In the genomic region with DNA sequence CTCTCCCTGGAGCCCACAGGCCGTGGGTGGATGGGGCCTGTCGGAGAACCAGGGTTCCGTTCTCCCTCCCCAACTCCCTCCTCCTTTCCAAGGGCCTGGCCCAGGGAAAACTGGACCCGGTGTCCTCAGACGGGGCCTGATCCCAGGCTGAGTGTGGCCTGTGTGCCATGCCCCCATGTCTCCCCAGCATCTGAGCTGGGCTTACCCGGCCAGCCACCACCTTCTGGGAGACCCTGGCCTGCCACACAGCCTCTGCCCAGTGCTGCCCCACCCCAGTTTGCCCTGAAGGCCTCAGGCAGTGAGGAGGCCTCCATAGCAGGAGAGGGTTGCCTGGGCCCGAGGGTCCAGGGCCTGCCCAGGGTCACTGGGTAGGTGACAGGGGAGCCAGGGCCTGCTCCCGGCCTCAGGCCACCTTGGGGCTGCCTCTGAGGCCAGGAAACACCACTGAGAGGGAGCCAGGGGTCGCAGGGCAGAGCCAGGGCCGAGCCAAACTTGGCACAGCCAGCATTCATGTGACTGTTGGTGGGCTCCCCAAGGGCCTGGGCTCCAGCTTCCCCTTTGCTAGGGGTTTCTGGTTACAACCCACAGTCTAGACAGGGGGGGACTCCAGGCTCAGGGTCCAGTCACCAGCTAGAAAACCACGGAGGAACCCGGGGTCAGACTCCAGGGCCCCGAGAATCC, we compare ENCODE assay signal across 1 cellular context.
TF ChIP-seq lines count a peak whose summit lies in the region.

No MANE protein-coding gene starts in this region.

TF ChIP-seq in H1, 55 proteins besides CTCF, POLR2A, EP300 and RAD21:
- TF ChIP-seq SIX5 (IDR thresholded peaks at IDR 0.05; ENCODE audit: low read depth, low read length) (no peak), RNF2 (IDR thresholded peaks at IDR 0.05; ENCODE audit: borderline replicate concordance, low read depth, low read length, missing control alignments, poor library complexity, severe bottlenecking) (no peak), PHF8 (conservative IDR thresholded peaks at IDR 0.05; ENCODE audit: low read depth, low read length) (no peak), SAP30 (IDR thresholded peaks at IDR 0.05; ENCODE audit: insufficient read depth, insufficient replicate concordance, low read length) (no peak), FOSL1 (IDR thresholded peaks at IDR 0.05; ENCODE audit: insufficient read depth, low read depth, low read length) (no peak)
- TF ChIP-seq, protein P1, sequence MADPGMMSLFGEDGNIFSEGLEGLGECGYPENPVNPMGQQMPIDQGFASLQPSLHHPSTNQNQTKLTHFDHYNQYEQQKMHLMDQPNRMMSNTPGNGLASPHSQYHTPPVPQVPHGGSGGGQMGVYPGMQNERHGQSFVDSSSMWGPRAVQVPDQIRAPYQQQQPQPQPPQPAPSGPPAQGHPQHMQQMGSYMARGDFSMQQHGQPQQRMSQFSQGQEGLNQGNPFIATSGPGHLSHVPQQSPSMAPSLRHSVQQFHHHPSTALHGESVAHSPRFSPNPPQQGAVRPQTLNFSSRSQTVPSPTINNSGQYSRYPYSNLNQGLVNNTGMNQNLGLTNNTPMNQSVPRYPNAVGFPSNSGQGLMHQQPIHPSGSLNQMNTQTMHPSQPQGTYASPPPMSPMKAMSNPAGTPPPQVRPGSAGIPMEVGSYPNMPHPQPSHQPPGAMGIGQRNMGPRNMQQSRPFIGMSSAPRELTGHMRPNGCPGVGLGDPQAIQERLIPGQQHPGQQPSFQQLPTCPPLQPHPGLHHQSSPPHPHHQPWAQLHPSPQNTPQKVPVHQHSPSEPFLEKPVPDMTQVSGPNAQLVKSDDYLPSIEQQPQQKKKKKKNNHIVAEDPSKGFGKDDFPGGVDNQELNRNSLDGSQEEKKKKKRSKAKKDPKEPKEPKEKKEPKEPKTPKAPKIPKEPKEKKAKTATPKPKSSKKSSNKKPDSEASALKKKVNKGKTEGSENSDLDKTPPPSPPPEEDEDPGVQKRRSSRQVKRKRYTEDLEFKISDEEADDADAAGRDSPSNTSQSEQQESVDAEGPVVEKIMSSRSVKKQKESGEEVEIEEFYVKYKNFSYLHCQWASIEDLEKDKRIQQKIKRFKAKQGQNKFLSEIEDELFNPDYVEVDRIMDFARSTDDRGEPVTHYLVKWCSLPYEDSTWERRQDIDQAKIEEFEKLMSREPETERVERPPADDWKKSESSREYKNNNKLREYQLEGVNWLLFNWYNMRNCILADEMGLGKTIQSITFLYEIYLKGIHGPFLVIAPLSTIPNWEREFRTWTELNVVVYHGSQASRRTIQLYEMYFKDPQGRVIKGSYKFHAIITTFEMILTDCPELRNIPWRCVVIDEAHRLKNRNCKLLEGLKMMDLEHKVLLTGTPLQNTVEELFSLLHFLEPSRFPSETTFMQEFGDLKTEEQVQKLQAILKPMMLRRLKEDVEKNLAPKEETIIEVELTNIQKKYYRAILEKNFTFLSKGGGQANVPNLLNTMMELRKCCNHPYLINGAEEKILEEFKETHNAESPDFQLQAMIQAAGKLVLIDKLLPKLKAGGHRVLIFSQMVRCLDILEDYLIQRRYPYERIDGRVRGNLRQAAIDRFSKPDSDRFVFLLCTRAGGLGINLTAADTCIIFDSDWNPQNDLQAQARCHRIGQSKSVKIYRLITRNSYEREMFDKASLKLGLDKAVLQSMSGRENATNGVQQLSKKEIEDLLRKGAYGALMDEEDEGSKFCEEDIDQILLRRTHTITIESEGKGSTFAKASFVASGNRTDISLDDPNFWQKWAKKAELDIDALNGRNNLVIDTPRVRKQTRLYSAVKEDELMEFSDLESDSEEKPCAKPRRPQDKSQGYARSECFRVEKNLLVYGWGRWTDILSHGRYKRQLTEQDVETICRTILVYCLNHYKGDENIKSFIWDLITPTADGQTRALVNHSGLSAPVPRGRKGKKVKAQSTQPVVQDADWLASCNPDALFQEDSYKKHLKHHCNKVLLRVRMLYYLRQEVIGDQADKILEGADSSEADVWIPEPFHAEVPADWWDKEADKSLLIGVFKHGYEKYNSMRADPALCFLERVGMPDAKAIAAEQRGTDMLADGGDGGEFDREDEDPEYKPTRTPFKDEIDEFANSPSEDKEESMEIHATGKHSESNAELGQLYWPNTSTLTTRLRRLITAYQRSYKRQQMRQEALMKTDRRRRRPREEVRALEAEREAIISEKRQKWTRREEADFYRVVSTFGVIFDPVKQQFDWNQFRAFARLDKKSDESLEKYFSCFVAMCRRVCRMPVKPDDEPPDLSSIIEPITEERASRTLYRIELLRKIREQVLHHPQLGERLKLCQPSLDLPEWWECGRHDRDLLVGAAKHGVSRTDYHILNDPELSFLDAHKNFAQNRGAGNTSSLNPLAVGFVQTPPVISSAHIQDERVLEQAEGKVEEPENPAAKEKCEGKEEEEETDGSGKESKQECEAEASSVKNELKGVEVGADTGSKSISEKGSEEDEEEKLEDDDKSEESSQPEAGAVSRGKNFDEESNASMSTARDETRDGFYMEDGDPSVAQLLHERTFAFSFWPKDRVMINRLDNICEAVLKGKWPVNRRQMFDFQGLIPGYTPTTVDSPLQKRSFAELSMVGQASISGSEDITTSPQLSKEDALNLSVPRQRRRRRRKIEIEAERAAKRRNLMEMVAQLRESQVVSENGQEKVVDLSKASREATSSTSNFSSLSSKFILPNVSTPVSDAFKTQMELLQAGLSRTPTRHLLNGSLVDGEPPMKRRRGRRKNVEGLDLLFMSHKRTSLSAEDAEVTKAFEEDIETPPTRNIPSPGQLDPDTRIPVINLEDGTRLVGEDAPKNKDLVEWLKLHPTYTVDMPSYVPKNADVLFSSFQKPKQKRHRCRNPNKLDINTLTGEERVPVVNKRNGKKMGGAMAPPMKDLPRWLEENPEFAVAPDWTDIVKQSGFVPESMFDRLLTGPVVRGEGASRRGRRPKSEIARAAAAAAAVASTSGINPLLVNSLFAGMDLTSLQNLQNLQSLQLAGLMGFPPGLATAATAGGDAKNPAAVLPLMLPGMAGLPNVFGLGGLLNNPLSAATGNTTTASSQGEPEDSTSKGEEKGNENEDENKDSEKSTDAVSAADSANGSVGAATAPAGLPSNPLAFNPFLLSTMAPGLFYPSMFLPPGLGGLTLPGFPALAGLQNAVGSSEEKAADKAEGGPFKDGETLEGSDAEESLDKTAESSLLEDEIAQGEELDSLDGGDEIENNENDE (IDR thresholded peaks at IDR 0.05; ENCODE audit: insufficient replicate concordance, low read length): no peak
